Comparison of ENCODE assay signal across 11 cellular contexts in the genomic region with DNA sequence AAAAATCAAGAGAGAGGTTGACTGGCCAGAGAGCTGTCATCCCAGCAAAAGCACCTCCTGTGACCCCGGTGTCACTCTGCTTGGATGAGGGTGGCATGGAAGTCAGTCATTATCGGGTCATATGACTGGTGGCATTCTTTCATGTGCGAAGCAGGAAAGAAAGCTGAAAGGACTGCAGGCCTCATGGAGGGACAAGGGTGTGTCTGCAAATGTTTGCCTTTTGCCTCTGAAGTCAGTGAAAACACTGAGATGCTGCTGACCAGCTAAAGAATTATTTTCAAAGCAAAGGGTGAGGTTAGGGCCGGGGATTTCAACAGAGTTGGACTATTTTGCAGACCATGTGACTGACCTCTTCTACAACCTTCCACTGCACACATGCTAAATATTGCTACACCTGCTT.
DNase-seq lines count a peak whose midpoint lies in the region; ATAC-seq and TF ChIP-seq lines count a peak whose summit lies in the region.
"Had no signal": no experiment of that assay in that cellular context is flagged by ENCODE, and none has a peak within 500 bp of the region (broad histone marks: within the 10 kb centered on the region; RNA-seq: fewer than 3 reads in every experiment).

No MANE protein-coding gene starts in this region.

- no peak for ATAC-seq in GM21515 (IDR thresholded peaks at IDR 0.05; ENCODE audit: unreplicated experiment)
- ATAC-seq: natural killer cell had no signal

- DNase-seq in Karpas-422 (peak; percentile 55), mesothelial cell of epicardium (ENCODE audit: low spot score in 2 of 2, unreplicated experiment in 2 of 2) (no peak), AML-193 (lab: John Stamatoyannopoulos, UW) (no peak), SW 1271 (lab: John Stamatoyannopoulos, UW) (no peak)
- DNase-seq in activated CD4-positive, alpha-beta T cell treated with anti-CD3 and anti-CD28 coated beads, Interleukin-2, amount 10 ng/mL, durations not matched to agents 24 days and 14 days = no peak
- DNase-seq: natural killer cell; OCI-M1; stimulated activated CD4-positive, alpha-beta T cell treated with anti-CD3 and anti-CD28 coated beads, Interleukin-4, amount 100 ng/mL, for 1 hour had no signal

- H3K4me1 Mint-ChIP-seq in mesothelial cell of epicardium = peaks cover 72% of the 10 kb centered on the region
- no peaks in the 10 kb centered on the region for H3K4me1 Mint-ChIP-seq in activated CD4-positive, alpha-beta T cell treated with anti-CD3 and anti-CD28 coated beads, Interleukin-2, amount 10 ng/mL, durations not matched to agents 24 days and 14 days
- H3K4me1 Mint-ChIP-seq: natural killer cell had no signal

- H3K9me3 ChIP-seq in BLaER1 treated with 17β-estradiol and CSF1 and Interleukin-3, amounts not matched to agents 10 nM and 100 nM (replicated peaks in 1 of 11) = peaks cover 0 to 4% (median 0%) of the 10 kb centered on the region in 11 experiments; a peak in 1 of 22 replicates
- no peaks in the 10 kb centered on the region for H3K9me3 ChIP-seq in Karpas-422 (ENCODE audit: low read length)
- no peaks in the 10 kb centered on the region for H3K9me3 ChIP-seq in ectodermal cell (ENCODE audit: control insufficient read depth, low read length)

- H3K27ac ChIP-seq in BLaER1 treated with 17β-estradiol and CSF1 and Interleukin-3, amounts not matched to agents 10 nM and 100 nM = peak overlapping the region in 9 of 11 experiments; percentile 4 to 95 (median 88); a peak in 16 of 22 replicates
- H3K27ac ChIP-seq in Karpas-422 (ENCODE audit: low read length) (peak overlapping the region; percentile 96), ectodermal cell (ENCODE audit: insufficient read depth, low read depth, low read length, poor library complexity, severe bottlenecking) (peak overlapping the region; percentile 69)

- TF ChIP-seq CTCF in mesothelial cell of epicardium (IDR thresholded peaks at IDR 0.05; ENCODE audit: unreplicated experiment) = no peak

- H3K27me3 ChIP-seq in BLaER1 treated with 17β-estradiol and CSF1 and Interleukin-3, amounts not matched to agents 10 nM and 100 nM = no peaks in the 10 kb centered on the region
- H3K27me3 ChIP-seq in Karpas-422 (ENCODE audit: low read length) (no peaks in the 10 kb centered on the region), ectodermal cell (ENCODE audit: control insufficient read depth, insufficient read depth, low read length, poor library complexity, severe bottlenecking) (no peaks in the 10 kb centered on the region)

- no peaks in the 10 kb centered on the region for H3K9me3 Mint-ChIP-seq in mesothelial cell of epicardium
- H3K9me3 Mint-ChIP-seq in activated CD4-positive, alpha-beta T cell treated with anti-CD3 and anti-CD28 coated beads, Interleukin-2, amount 10 ng/mL, durations not matched to agents 24 days and 14 days = no peaks in the 10 kb centered on the region

- H3K9ac ChIP-seq in BLaER1 treated with 17β-estradiol and CSF1 and Interleukin-3, amounts not matched to agents 10 nM and 100 nM = peak overlapping the region in 7 of 11 experiments; percentile 11 to 66 (median 23); a peak in 7 of 22 replicates
- peak overlapping the region; percentile 46 for H3K9ac ChIP-seq in Karpas-422 (ENCODE audit: low read length)

- no peak overlapping the region for H3K4me3 Mint-ChIP-seq in mesothelial cell of epicardium
- no peak overlapping the region for H3K4me3 Mint-ChIP-seq in activated CD4-positive, alpha-beta T cell treated with anti-CD3 and anti-CD28 coated beads, Interleukin-2, amount 10 ng/mL, durations not matched to agents 24 days and 14 days
- H3K4me3 Mint-ChIP-seq: natural killer cell had no signal

- H3K9me2 ChIP-seq in Karpas-422 (replicated peaks; ENCODE audit: insufficient read depth, low read length) = no peaks in the 10 kb centered on the region

- 23 to 36% methylated on average over 4 of the region's 4 CpGs for WGBS in ectodermal cell, 2 experiments

- peak overlapping the region; percentile 11 for H3K27ac Mint-ChIP-seq in mesothelial cell of epicardium
- H3K27ac Mint-ChIP-seq in activated CD4-positive, alpha-beta T cell treated with anti-CD3 and anti-CD28 coated beads, Interleukin-2, amount 10 ng/mL, durations not matched to agents 24 days and 14 days = no peak overlapping the region
- H3K27ac Mint-ChIP-seq: natural killer cell had no signal

- peak overlapping the region; percentile 58 for H2AFZ ChIP-seq in Karpas-422 (ENCODE audit: low read length)

- H3K36me3 Mint-ChIP-seq in mesothelial cell of epicardium = no peaks in the 10 kb centered on the region
- H3K36me3 Mint-ChIP-seq in activated CD4-positive, alpha-beta T cell treated with anti-CD3 and anti-CD28 coated beads, Interleukin-2, amount 10 ng/mL, durations not matched to agents 24 days and 14 days (ENCODE audit: low read depth) = no peaks in the 10 kb centered on the region
- H3K36me3 Mint-ChIP-seq: natural killer cell had no signal

- no peaks in the 10 kb centered on the region for H4K20me1 ChIP-seq in BLaER1 treated with 17β-estradiol and CSF1 and Interleukin-3, amounts not matched to agents 10 nM and 100 nM
- H4K20me1 ChIP-seq in Karpas-422 (ENCODE audit: insufficient read depth, low read depth, low read length) = no peaks in the 10 kb centered on the region

- peaks cover 41 to 93% (median 83%) of the 10 kb centered on the region in 10 experiments for H3K4me1 ChIP-seq in BLaER1 treated with 17β-estradiol and CSF1 and Interleukin-3, amounts not matched to agents 10 nM and 100 nM
- peaks cover 87% of the 10 kb centered on the region for H3K4me1 ChIP-seq in Karpas-422 (ENCODE audit: low read length)
- peaks cover 67% of the 10 kb centered on the region for H3K4me1 ChIP-seq in ectodermal cell (ENCODE audit: control insufficient read depth, insufficient read depth, low read length)

- peak overlapping the region in 1 of 10 experiments; percentile 40; a peak in 1 of 20 replicates for H3K4me3 ChIP-seq in BLaER1 treated with 17β-estradiol and CSF1 and Interleukin-3, amounts not matched to agents 10 nM and 100 nM
- 0 out of 2 replicates have a peak overlapping the region, but pooled peaks have one; percentile 0 for H3K4me3 ChIP-seq in Karpas-422 (ENCODE audit: low read length)
- no peak overlapping the region for H3K4me3 ChIP-seq in ectodermal cell (ENCODE audit: insufficient read depth, low read depth, low read length)

- peak overlapping the region; percentile 59 to 87 (median 79) for H3K4me2 ChIP-seq in BLaER1 treated with 17β-estradiol and CSF1 and Interleukin-3, amounts not matched to agents 10 nM and 100 nM
- peak overlapping the region; percentile 61 for H3K4me2 ChIP-seq in Karpas-422 (ENCODE audit: low read depth, low read length, poor library complexity, severe bottlenecking)

- H3K27me3 Mint-ChIP-seq in mesothelial cell of epicardium (ENCODE audit: low read depth) = no peaks in the 10 kb centered on the region
- no peaks in the 10 kb centered on the region for H3K27me3 Mint-ChIP-seq in activated CD4-positive, alpha-beta T cell treated with anti-CD3 and anti-CD28 coated beads, Interleukin-2, amount 10 ng/mL, durations not matched to agents 24 days and 14 days

- H3K36me3 ChIP-seq in BLaER1 treated with 17β-estradiol and CSF1 and Interleukin-3, amounts not matched to agents 10 nM and 100 nM = no peaks in the 10 kb centered on the region
- H3K36me3 ChIP-seq in Karpas-422 (ENCODE audit: insufficient read depth, low read length) = no peaks in the 10 kb centered on the region
- no peaks in the 10 kb centered on the region for H3K36me3 ChIP-seq in ectodermal cell (ENCODE audit: control insufficient read depth, insufficient read depth, low read length)

- intact Hi-C loops in activated CD4-positive, alpha-beta T cell treated with anti-CD3 and anti-CD28 coated beads, Interleukin-2, amount 10 ng/mL, durations not matched to agents 24 days and 14 days (cut with micrococcal nuclease) = no loop called here

- no peaks in the 10 kb centered on the region for H3K79me2 ChIP-seq in Karpas-422 (ENCODE audit: low read length)
